8 cellular contexts compared by ENCODE assay signal in the genomic region with DNA sequence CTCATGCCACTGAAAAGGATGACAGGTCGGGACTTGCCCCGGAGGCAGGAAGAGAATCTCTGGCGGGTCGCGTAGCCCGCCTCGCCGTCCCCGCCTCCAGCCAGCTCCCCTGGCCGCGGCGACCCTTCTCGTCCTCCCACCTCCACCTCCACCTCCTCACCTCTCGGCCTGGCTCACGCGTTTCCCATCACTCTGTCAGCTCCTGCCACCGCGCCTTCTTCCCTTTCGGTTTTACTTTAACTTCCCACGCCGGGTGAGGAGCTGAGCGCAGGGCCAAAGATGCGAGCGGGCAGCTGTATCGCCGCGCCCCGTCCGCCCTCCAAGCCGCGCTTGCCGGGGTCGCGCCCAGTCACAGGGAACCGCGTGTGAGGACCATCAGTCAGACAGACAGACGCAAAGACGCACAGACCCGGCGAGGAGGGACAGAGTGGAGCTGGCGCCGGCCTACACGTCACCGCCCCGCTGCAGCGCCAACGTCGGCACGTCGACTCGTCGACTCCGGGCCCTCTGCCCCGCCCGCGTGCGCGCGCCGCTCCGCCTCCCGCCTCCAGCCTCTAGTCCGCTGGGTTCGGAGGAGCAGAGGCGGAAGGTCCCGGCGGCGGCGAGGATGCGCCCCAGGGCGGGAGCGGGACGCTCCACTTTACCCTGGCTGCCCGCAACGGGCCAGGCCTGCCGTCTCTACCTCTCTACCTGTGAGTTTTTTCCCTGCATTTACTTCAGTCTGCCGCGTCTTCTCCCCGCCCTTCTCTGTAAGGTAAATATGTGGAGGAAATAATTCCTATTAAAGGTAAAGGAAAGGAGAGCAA. TPM values are rescaled to one million over a fixed set of nuclear protein-coding genes. Genes with fewer than 3 reads are reported as not detected.
A peak's percentile ranks its signal among the peaks of the same experiment; 100 is the strongest.
DNase-seq lines count a peak whose midpoint lies in the region; ATAC-seq, FAIRE-seq and TF ChIP-seq lines count a peak whose summit lies in the region.

A gene with protein sequence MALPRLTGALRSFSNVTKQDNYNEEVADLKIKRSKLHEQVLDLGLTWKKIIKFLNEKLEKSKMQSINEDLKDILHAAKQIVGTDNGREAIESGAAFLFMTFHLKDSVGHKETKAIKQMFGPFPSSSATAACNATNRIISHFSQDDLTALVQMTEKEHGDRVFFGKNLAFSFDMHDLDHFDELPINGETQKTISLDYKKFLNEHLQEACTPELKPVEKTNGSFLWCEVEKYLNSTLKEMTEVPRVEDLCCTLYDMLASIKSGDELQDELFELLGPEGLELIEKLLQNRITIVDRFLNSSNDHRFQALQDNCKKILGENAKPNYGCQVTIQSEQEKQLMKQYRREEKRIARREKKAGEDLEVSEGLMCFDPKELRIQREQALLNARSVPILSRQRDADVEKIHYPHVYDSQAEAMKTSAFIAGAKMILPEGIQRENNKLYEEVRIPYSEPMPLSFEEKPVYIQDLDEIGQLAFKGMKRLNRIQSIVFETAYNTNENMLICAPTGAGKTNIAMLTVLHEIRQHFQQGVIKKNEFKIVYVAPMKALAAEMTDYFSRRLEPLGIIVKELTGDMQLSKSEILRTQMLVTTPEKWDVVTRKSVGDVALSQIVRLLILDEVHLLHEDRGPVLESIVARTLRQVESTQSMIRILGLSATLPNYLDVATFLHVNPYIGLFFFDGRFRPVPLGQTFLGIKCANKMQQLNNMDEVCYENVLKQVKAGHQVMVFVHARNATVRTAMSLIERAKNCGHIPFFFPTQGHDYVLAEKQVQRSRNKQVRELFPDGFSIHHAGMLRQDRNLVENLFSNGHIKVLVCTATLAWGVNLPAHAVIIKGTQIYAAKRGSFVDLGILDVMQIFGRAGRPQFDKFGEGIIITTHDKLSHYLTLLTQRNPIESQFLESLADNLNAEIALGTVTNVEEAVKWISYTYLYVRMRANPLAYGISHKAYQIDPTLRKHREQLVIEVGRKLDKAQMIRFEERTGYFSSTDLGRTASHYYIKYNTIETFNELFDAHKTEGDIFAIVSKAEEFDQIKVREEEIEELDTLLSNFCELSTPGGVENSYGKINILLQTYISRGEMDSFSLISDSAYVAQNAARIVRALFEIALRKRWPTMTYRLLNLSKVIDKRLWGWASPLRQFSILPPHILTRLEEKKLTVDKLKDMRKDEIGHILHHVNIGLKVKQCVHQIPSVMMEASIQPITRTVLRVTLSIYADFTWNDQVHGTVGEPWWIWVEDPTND (N-terminal part only) (minus strand): TSS at position 429 of the 806 bp plus-strand sequence. CDS start 13,332 bp downstream, outside the sequence.

- 1% methylated on average over 50 of the region's 79 CpGs; no CpG with 5 or more reads in 1 of the 2 experiments for WGBS in H1 (ENCODE audit: extremely low coverage in 1 of 2, insufficient coverage in 1 of 2, insufficient read length in 1 of 2, insufficient replicate concordance in 2 of 2, low coverage in 1 of 2, low lambda C conversion rate in 2 of 2, missing lambda C conversion rate in 1 of 2), 2 experiments

- peaks cover 0 to 2% of the 10 kb centered on the region in 2 experiments for H4K20me1 ChIP-seq in H1 (replicated peaks in 1 of 2; ENCODE audit: control insufficient read depth in 1 of 2, insufficient read depth in 2 of 2, low read length in 2 of 2)

- CTCF ChIA-PET in H1 (lab: Charles Lee; ENCODE audit: partially characterized antibody), result interaction anchor here (1.2 to 1.3 kb wide), 2 partner anchors 26 to 99 kb away, joined by 3 read pairs; no protein-coding TSS in a partner anchor

- H3K36me3 ChIP-seq in H1 (ENCODE audit: control insufficient read depth in 2 of 4, insufficient read depth in 4 of 4, low read length in 3 of 4), result no peaks in the 10 kb centered on the region; a peak in 1 of 8 replicates

- TF ChIP-seq POLR2A in H1 (IDR thresholded peaks at IDR 0.05; ENCODE audit: control extremely low read depth in 1 of 2, low read depth in 2 of 2, low read length in 2 of 2), result peak; percentile 74 to 90

- no peak for TF ChIP-seq RAD21 in H1 (IDR thresholded peaks at IDR 0.05 in 1 of 2, conservative IDR thresholded peaks at IDR 0.05 in 1 of 2; ENCODE audit: low read depth in 2 of 2, low read length in 2 of 2)

- peak within 1 kb of the TSS; percentile 80 to 92 (median 84) for H3K4me3 ChIP-seq in H1 (ENCODE audit: extremely low read depth in 1 of 4, insufficient read depth in 2 of 4, low read depth in 3 of 4, low read length in 4 of 4)

- peak; percentile 98 for ATAC-seq in GM19468 (IDR thresholded peaks at IDR 0.05; ENCODE audit: extremely low read depth, unreplicated experiment)

- H3K4ac ChIP-seq in H1 (replicated peaks; ENCODE audit: insufficient read length, low read depth, low read length), result peak within 1 kb of the TSS; percentile 69

- no peak within 1 kb of the TSS for H3K14ac ChIP-seq in H1 (ENCODE audit: insufficient read length)

- no peak within 1 kb of the TSS for H2BK15ac ChIP-seq in H1 (ENCODE audit: low read length)

- H3K27ac ChIP-seq in H1 (ENCODE audit: low read depth, low read length), result peak within 1 kb of the TSS; percentile 55

- H3K9me3 ChIP-seq in H1 (ENCODE audit: insufficient read depth in 2 of 2, low read depth in 1 of 2, low read length in 1 of 2), result no peaks in the 10 kb centered on the region

- no peak within 1 kb of the TSS for H3K23ac ChIP-seq in H1 (ENCODE audit: insufficient read length)

- H3K23me2 ChIP-seq in H1 (ENCODE audit: low read depth, low read length), result no peaks in the 10 kb centered on the region; the same call in 1 of the 2 replicates

- H3K18ac ChIP-seq in H1 (ENCODE audit: extremely low read depth, low read length), result peak within 1 kb of the TSS; percentile 85

- peak within 1 kb of the TSS; percentile 72 for H2AFZ ChIP-seq in H1 (ENCODE audit: low read length)

- no peaks in the 10 kb centered on the region for H3K27me3 ChIP-seq in H1 (replicated peaks in 1 of 4; ENCODE audit: control insufficient read depth in 3 of 4, extremely low read depth in 1 of 4, insufficient read depth in 3 of 4, low read length in 3 of 4)

- peak within 1 kb of the TSS; percentile 59 for H4K5ac ChIP-seq in H1 (ENCODE audit: insufficient read length, low read depth, low read length)

- 0 out of 2 replicates have a peak within 1 kb of the TSS, but pooled peaks have one; percentile 11 for H2BK12ac ChIP-seq in H1 (ENCODE audit: low read depth, low read length)

- H3K79me2 ChIP-seq in H1 (ENCODE audit: control insufficient read depth in 1 of 2, insufficient read depth in 2 of 2, low read length in 2 of 2), result peaks cover 3 to 53% of the 10 kb centered on the region in 2 experiments; a peak in 3 of 4 replicates

- H4K91ac ChIP-seq in H1 (replicated peaks; ENCODE audit: insufficient read length, low read length), result peak within 1 kb of the TSS; percentile 90

- no peak for FAIRE-seq in H1 (lab: Jason Lieb, UNC)

- H2BK5ac ChIP-seq in H1 (ENCODE audit: low read depth, low read length), result peak within 1 kb of the TSS; percentile 82

- peak within 1 kb of the TSS; percentile 63 for H3K56ac ChIP-seq in H1 (replicated peaks; ENCODE audit: insufficient read length, low read depth, low read length)

- H3K4me1 ChIP-seq in H1 (replicated peaks in 1 of 4; ENCODE audit: control insufficient read depth in 3 of 4, insufficient read depth in 4 of 4, low read length in 3 of 4), result peaks cover 5 to 27% (median 9%) of the 10 kb centered on the region in 4 experiments; a peak in 5 of 7 replicates

- peak within 1 kb of the TSS; percentile 79 for H4K8ac ChIP-seq in H1 (ENCODE audit: extremely low read depth, insufficient read depth, low read length)

- no peak within 1 kb of the TSS for H2AK5ac ChIP-seq in H1 (ENCODE audit: low read depth, low read length)

- H3K9ac ChIP-seq in H1 (replicated peaks in 1 of 4; ENCODE audit: extremely low read depth in 1 of 4, low read depth in 3 of 4, low read length in 3 of 4), result peak within 1 kb of the TSS; percentile 59 to 78 (median 70)

- POLR2A ChIA-PET in H1 (lab: Charles Lee; ENCODE audit: partially characterized antibody), result interaction anchor here (0.6 to 1.8 kb wide), 7 partner anchors 8 to 694 kb away, joined by 3 to 6 read pairs (median 3); no protein-coding TSS in a partner anchor

- TF ChIP-seq CTCF in H1 (IDR thresholded peaks at IDR 0.05; ENCODE audit: control extremely low read depth in 1 of 3, insufficient read depth in 1 of 3, low read depth in 1 of 3, low read length in 3 of 3), result no peak

- H3K4me2 ChIP-seq in H1 (ENCODE audit: insufficient read depth in 1 of 2, low read depth in 2 of 2, low read length in 2 of 2), result peak within 1 kb of the TSS; percentile 76 to 85

- DNase-seq in COLO829 (ENCODE audit: low spot score) (peak; percentile 57), HS-27A (ENCODE audit: low read depth) (peak; percentile 40), NOMO-1 treated with DMSO at 0.1 percent for 48 hours (lab: John Stamatoyannopoulos, UW; ENCODE audit: unreplicated experiment) (peak; percentile 91), H1 (ENCODE audit: low read depth in 1 of 2, low spot score in 2 of 2) (peak; percentile 73 to 93), mesenteric fat pad (ENCODE audit: low spot score) (peak; percentile 97)
- peak; percentile 81 to 82 for DNase-seq in activated CD8-positive, alpha-beta memory T cell treated with anti-CD3 and anti-CD28 coated beads for 4 hours (ENCODE audit: low read depth in 2 of 2)
- peak; percentile 81 for DNase-seq in stimulated activated CD8-positive, alpha-beta memory T cell treated with anti-CD3 and anti-CD28 coated beads, Interleukin-15, amount 100 ng/mL, for 1 hour (ENCODE audit: low read depth)

- no peak within 1 kb of the TSS for H2BK120ac ChIP-seq in H1 (replicated peaks; ENCODE audit: low read depth, low read length)

- H3K79me1 ChIP-seq in H1 (ENCODE audit: low read depth, low read length), result no peaks in the 10 kb centered on the region

- TF ChIP-seq EP300 in H1 (IDR thresholded peaks at IDR 0.05; ENCODE audit: borderline replicate concordance in 1 of 2, low read depth in 2 of 2, low read length in 2 of 2), result no peak

- no peak within 1 kb of the TSS for H2BK20ac ChIP-seq in H1 (ENCODE audit: low read length)

TF ChIP-seq in H1, 55 proteins besides CTCF, POLR2A, EP300 and RAD21 (continues in another document):
- TF ChIP-seq TEAD4 (IDR thresholded peaks at IDR 0.05; ENCODE audit: low read depth, low read length), result peak; percentile 9; the same call in 1 of the 2 replicates
- no peak for TF ChIP-seq SP2 (IDR thresholded peaks at IDR 0.05; ENCODE audit: low read length)

RNA-seq across cellular contexts. Expression of the gene that starts here (rescaled TPM):
- 73.0 and 77.8 TPM in 2 replicates for total RNA-seq in H1 (2021; fragmentation: NEBNext Ultra II Directional; extraction: Animal tissue kit (Norgen Biotek cat#: 25700))
- polyA plus RNA-seq in H1 (2011; rRNA removed), result 15.5 and 37.5 TPM in 2 replicates
- 27.9 TPM for polyA plus RNA-seq in H1 (2011; cell fraction: cytosol; rRNA removed)
- 25.4 TPM for polyA plus RNA-seq in H1 (2011; cell fraction: nucleus; rRNA removed)
- 34.9 to 48.2 TPM (median 38.3 TPM) in 4 replicates for polyA plus RNA-seq in H1 (2012, experiment 1 of 2)
- polyA plus RNA-seq in H1 (2012, experiment 2 of 2), result 2.0 TPM
- 30.2 TPM for polyA plus RNA-seq in H1 (2013, experiment 1 of 2)
- polyA plus RNA-seq in H1 (2013, experiment 2 of 2), result 28.4 TPM
- 95.7 and 133 TPM in 2 replicates for polyA minus RNA-seq in H1 (2011; rRNA and poly(A)+ RNA removed)
- polyA minus RNA-seq in H1 (2011; cell fraction: cytosol; rRNA and poly(A)+ RNA removed), result 50.1 TPM
- polyA minus RNA-seq in H1 (2011; cell fraction: nucleus; rRNA and poly(A)+ RNA removed), result 148 TPM
- 27.4 TPM for total RNA-seq in mesenteric fat pad

Comparison
In these comparisons a context has a peak if more than half of its experiments do, and no peak if none do; other contexts are left out.
1. Peak in every context shown above with its lines: DNase-seq, ATAC-seq, H3K4me3 ChIP-seq and H3K27ac ChIP-seq.
2. DNase-seq: peak in every context shown above with its lines; median percentile 97 in mesenteric fat pad; 91 in NOMO-1 treated with DMSO at 0.1 percent for 48 hours; 83 in H1; 82 in activated CD8-positive, alpha-beta memory T cell treated with anti-CD3 and anti-CD28 coated beads for 4 hours; 81 in stimulated activated CD8-positive, alpha-beta memory T cell treated with anti-CD3 and anti-CD28 coated beads, Interleukin-15, amount 100 ng/mL, for 1 hour; 57 in COLO829; 40 in HS-27A.